ENCODE assay signal across 8 cellular contexts in the genomic region with DNA sequence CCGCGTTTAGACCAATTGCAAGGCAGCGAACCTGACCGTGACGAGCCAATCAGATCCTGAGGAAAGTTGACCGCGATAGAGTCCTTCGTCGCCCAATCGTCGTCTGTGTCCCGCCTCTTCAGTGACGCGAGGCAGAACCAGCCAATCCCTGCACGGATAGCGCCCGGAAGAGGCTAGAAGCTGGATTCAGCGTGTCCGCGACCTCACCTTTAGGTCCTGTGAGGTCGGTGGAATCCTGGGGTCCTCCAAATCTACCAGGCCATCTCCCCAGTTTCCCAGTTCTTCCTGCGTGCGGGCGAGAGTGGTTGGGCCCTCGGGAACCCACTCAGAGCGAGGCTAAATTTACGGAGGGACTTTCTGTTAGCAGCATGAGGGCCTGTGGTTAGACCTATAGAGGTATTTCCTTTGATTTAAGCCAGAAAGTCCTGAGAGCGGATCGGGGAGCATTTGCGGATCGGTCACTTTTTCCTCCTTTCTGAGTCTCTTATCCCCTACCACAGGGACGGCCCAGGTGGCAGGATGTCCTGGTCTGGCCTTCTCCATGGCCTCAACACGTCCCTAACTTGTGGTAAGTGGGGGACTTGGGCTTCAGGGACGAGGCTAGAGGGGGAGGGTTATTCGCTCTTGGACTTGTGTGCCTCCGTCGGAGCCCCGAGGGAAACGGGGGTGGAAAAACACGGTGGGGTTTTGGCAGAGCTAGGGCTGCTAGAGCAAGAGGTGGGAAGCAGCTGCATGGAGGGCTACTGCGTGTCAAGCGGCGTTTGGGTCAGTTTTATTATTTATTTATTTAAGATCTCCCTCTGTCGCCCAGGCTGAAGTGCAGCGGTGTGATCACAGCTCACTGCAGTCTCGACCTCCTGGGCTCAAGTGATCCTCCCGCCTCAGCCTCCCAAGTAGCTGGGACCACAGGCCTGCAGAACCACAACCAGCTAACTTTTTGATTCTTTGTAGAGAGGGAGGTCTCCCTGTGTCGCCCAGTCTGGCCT. TPM values are rescaled to one million over a fixed set of nuclear protein-coding genes. Genes with fewer than 3 reads are reported as not detected.
DNase-seq lines count a peak whose midpoint lies in the region; ATAC-seq and TF ChIP-seq lines count a peak whose summit lies in the region.

Gene MRPS12 (plus strand): TSS at position 169 of the 986 bp plus-strand sequence. CDS start 351 bp downstream, at position 520.

- peak within 1 kb of the TSS; percentile 87 for H4K5ac ChIP-seq in IMR-90 (ENCODE audit: low read depth, low read length)

- peak within 1 kb of the TSS; percentile 75; the same call in 1 of the 3 replicates for H2BK15ac ChIP-seq in IMR-90 (ENCODE audit: low read depth, low read length)

- peak within 1 kb of the TSS; percentile 92 for H2AK9ac ChIP-seq in IMR-90 (replicated peaks; ENCODE audit: low read depth, low read length, poor library complexity)

- no peaks in the 10 kb centered on the region for H3K9me3 Mint-ChIP-seq in natural killer cell
- H3K9me3 Mint-ChIP-seq in stimulated activated naive CD8-positive, alpha-beta T cell treated with anti-CD3 and anti-CD28 coated beads, Interleukin-15, amount 100 ng/mL, for 72 hours, result peaks cover 0 to 8% of the 10 kb centered on the region in 2 donors

- intact Hi-C loops in IMR-90 (cut with micrococcal nuclease) (loop anchor here (1.0 to 5.0 kb wide), 4 partner anchors 80 to 416 kb away; partner anchors contain the start of gene ACTN4), PC-9 (cut with micrococcal nuclease; ENCODE audit: unreplicated experiment) (loop anchor here (1.0 to 5.0 kb wide), 10 partner anchors 31 to 528 kb away; partner anchors contain the start of genes ECH1, EIF3K, FAM98C and MAP4K1), natural killer cell (cut with micrococcal nuclease) (loop anchor here (1.0 to 10.0 kb wide), 8 partner anchors 32 to 528 kb away; partner anchors contain the start of genes ECH1, FAM98C, NFKBIB and SIRT2)

- POLR2A ChIA-PET in IMR-90 (lab: Charles Lee; ENCODE audit: unreplicated experiment), result no interaction called here
- POLR2A ChIA-PET in PC-9 (lab: Charles Lee; ENCODE audit: unreplicated experiment), result interaction anchor here (0.6 to 1.4 kb wide), 10 partner anchors 17 to 480 kb away, joined by 3 to 13 read pairs (median 4); no protein-coding TSS in a partner anchor

- dilution Hi-C loops in IMR-90 (cut with HindIII; ENCODE audit: low sequenced_read_pairs, unreplicated experiment), result no loop called here

- H3K27me3 Mint-ChIP-seq in natural killer cell (ENCODE audit: low read depth in 2 of 2), result no peaks in the 10 kb centered on the region
- H3K27me3 Mint-ChIP-seq in stimulated activated naive CD8-positive, alpha-beta T cell treated with anti-CD3 and anti-CD28 coated beads, Interleukin-15, amount 100 ng/mL, for 72 hours, result no peaks in the 10 kb centered on the region

- TF ChIP-seq POLR2A in IMR-90 (IDR thresholded peaks at IDR 0.05; ENCODE audit: low read depth, low read length), result peak; percentile 38

- H3K79me2 ChIP-seq in PC-9 (ENCODE audit: low read depth), result peaks cover 57% of the 10 kb centered on the region

- WGBS in IMR-90 (ENCODE audit: extremely low coverage in 2 of 2, insufficient read length in 1 of 2), 2 experiments, result 3% methylated on average over 15 of the region's 48 CpGs; no CpG with 5 or more reads in 1 of the 2 experiments

- H2BK120ac ChIP-seq in IMR-90 (ENCODE audit: low read depth, low read length), result peak within 1 kb of the TSS; percentile 77

- CTCF ChIA-PET in IMR-90 (lab: Yijun Ruan, JAX) (interaction anchor here (0.5 to 1.6 kb wide), 14 partner anchors 9 to 531 kb away, joined by 3 to 9 read pairs (median 4); partner anchors contain the start of genes CCER2, FAM98C, NFKBIB and SIRT2), PC-9 (lab: Charles Lee) (interaction anchor here (0.5 to 3.3 kb wide), 13 partner anchors 21 to 704 kb away, joined by 3 to 13 read pairs (median 4); partner anchors contain the start of genes FAM98C and PSMD8)

- BruUV-seq in IMR-90 (replicated peaks; lab: Mats Ljungman, UMichigan) (no TSS peak), PC-9 (replicated peaks; lab: Mats Ljungman, UMichigan) (TSS peak; percentile 79)

- H3K56ac ChIP-seq in IMR-90 (ENCODE audit: extremely low read depth, insufficient read depth, low read length), result peak within 1 kb of the TSS; percentile 97

- H2AFZ ChIP-seq in IMR-90 (replicated peaks; ENCODE audit: low read length, poor library complexity) (peak within 1 kb of the TSS; percentile 99), PC-9 (peak within 1 kb of the TSS; percentile 81)

- H3K36me3 Mint-ChIP-seq in natural killer cell, result no peaks in the 10 kb centered on the region

- H3K27me3 ChIP-seq in IMR-90 (ENCODE audit: control insufficient read depth, insufficient read depth, low read length) (no peaks in the 10 kb centered on the region), PC-9 (ENCODE audit: insufficient read depth, low read depth) (no peaks in the 10 kb centered on the region)

- peak within 1 kb of the TSS; percentile 69 for H3K23ac ChIP-seq in IMR-90 (ENCODE audit: low read depth, low read length)

- H3K9me3 ChIP-seq in IMR-90 (ENCODE audit: control insufficient read depth, insufficient read depth, low read length), result no peaks in the 10 kb centered on the region
- peaks cover 7% of the 10 kb centered on the region; the same call in 1 of the 2 replicates for H3K9me3 ChIP-seq in PC-9 (ENCODE audit: insufficient read depth, low read depth)

- H3K4me2 ChIP-seq in IMR-90 (ENCODE audit: low read depth, low read length), result peak within 1 kb of the TSS; percentile 94
- peak within 1 kb of the TSS; percentile 91 for H3K4me2 ChIP-seq in PC-9

- peak within 1 kb of the TSS; percentile 14; the same call in 1 of the 2 replicates for H2BK20ac ChIP-seq in IMR-90 (ENCODE audit: low read depth, low read length)

- H3K79me1 ChIP-seq in IMR-90 (ENCODE audit: low read depth in 1 of 2, low read length in 2 of 2), result peaks cover 29 to 57% of the 10 kb centered on the region in 2 experiments; a peak in 3 of 4 replicates

- H3K4me3 Mint-ChIP-seq in natural killer cell, result peak within 1 kb of the TSS; percentile 96
- H3K4me3 Mint-ChIP-seq in stimulated activated naive CD8-positive, alpha-beta T cell treated with anti-CD3 and anti-CD28 coated beads, Interleukin-15, amount 100 ng/mL, for 72 hours, result peak within 1 kb of the TSS; percentile 87 to 94

- peak; percentile 93 for ATAC-seq in GM21529 (IDR thresholded peaks at IDR 0.05; ENCODE audit: unreplicated experiment)
- peak; percentile 96 for ATAC-seq in IMR-90 (ENCODE audit: low read depth)
- ATAC-seq in natural killer cell, result peak; percentile 85 to 95 (median 88)
- peak; percentile 98 for ATAC-seq in stimulated activated naive CD8-positive, alpha-beta T cell treated with anti-CD3 and anti-CD28 coated beads, Interleukin-15, amount 100 ng/mL, for 72 hours

- H3K4me1 Mint-ChIP-seq in natural killer cell, result peaks cover 50 to 65% of the 10 kb centered on the region in 2 donors
- peaks cover 56% of the 10 kb centered on the region for H3K4me1 Mint-ChIP-seq in stimulated activated naive CD8-positive, alpha-beta T cell treated with anti-CD3 and anti-CD28 coated beads, Interleukin-15, amount 100 ng/mL, for 72 hours

- H3K4me3 ChIP-seq in IMR-90 (ENCODE audit: insufficient read depth, low read depth, low read length) (peak within 1 kb of the TSS; percentile 75), PC-9 (peak within 1 kb of the TSS; percentile 86), fibroblast of pulmonary artery (replicated peaks; ENCODE audit: low read depth, low read length) (peak within 1 kb of the TSS; percentile 98)

- no peak for TF ChIP-seq RAD21 in IMR-90 (IDR thresholded peaks at IDR 0.05; ENCODE audit: low read length)

- TF ChIP-seq CTCF in IMR-90 (conservative IDR thresholded peaks at IDR 0.05; ENCODE audit: low read depth, low read length), result no peak
- no peak for TF ChIP-seq CTCF in PC-9 (conservative IDR thresholded peaks at IDR 0.05)
- no peak for TF ChIP-seq CTCF in fibroblast of pulmonary artery (IDR thresholded peaks at IDR 0.05; ENCODE audit: low read length, missing control alignments)
- no peak for TF ChIP-seq CTCF in natural killer cell (IDR thresholded peaks at IDR 0.05)

- peak within 1 kb of the TSS; percentile 91 to 99 for H3K27ac Mint-ChIP-seq in natural killer cell
- H3K27ac Mint-ChIP-seq in stimulated activated naive CD8-positive, alpha-beta T cell treated with anti-CD3 and anti-CD28 coated beads, Interleukin-15, amount 100 ng/mL, for 72 hours, result peak within 1 kb of the TSS; percentile 98 to 99

- no peaks in the 10 kb centered on the region for H3K9me2 ChIP-seq in PC-9 (ENCODE audit: insufficient read depth)

- no peaks in the 10 kb centered on the region for H3K4me1 ChIP-seq in IMR-90 (ENCODE audit: control insufficient read depth, insufficient read depth, low read length)
- peaks cover 17% of the 10 kb centered on the region; the same call in 1 of the 2 replicates for H3K4me1 ChIP-seq in PC-9 (replicated peaks; ENCODE audit: insufficient read depth)

- peak within 1 kb of the TSS; percentile 84 to 97 for H4K8ac ChIP-seq in IMR-90 (ENCODE audit: low read depth in 2 of 2, low read length in 2 of 2)

- H4K20me1 ChIP-seq in IMR-90 (ENCODE audit: insufficient read depth, low read length) (no peaks in the 10 kb centered on the region; the same call in 1 of the 2 replicates), PC-9 (ENCODE audit: insufficient read depth) (no peaks in the 10 kb centered on the region; the same call in 1 of the 2 replicates)

- H3F3A ChIP-seq in PC-9 (ENCODE audit: insufficient read depth, low read depth), result peaks cover 19% of the 10 kb centered on the region

- H3K9ac ChIP-seq in IMR-90 (ENCODE audit: low read depth, low read length), result peak within 1 kb of the TSS; percentile 96

- H3K36me3 ChIP-seq in IMR-90 (ENCODE audit: control insufficient read depth, insufficient read depth, low read length) (peaks cover 11% of the 10 kb centered on the region), PC-9 (ENCODE audit: low read depth) (no peaks in the 10 kb centered on the region)

- H3K27ac ChIP-seq in IMR-90 (ENCODE audit: insufficient read depth, low read length), result peak within 1 kb of the TSS; percentile 95
- H3K27ac ChIP-seq in PC-9, result peak within 1 kb of the TSS; percentile 65

- H2BK5ac ChIP-seq in IMR-90 (ENCODE audit: low read depth, low read length, poor library complexity, severe bottlenecking), result peak within 1 kb of the TSS; percentile 94

- H2AK5ac ChIP-seq in IMR-90 (ENCODE audit: low read depth, low read length), result peak within 1 kb of the TSS; percentile 81

- H3K18ac ChIP-seq in IMR-90 (ENCODE audit: low read depth, low read length), result peak within 1 kb of the TSS; percentile 83

- DNase-seq in DMS79 treated with DMSO at 0.1 percent for 48 hours (lab: John Stamatoyannopoulos, UW) (peak; percentile 97), IMR-90 (peak; percentile 99), PC-9 (peak; percentile 96 to 97), fibroblast of pulmonary artery (ENCODE audit: low read depth) (peak; percentile 100), natural killer cell (peak; percentile 99)
- peak; percentile 95 for DNase-seq in activated T-helper 9 cell treated with anti-CD3 and anti-CD28 coated beads, Interleukin-2, amount 50 U/mL, for 16 hours (ENCODE audit: low read depth)
- peak in 1 of 2 donors; percentile 99 for DNase-seq in stimulated activated naive CD8-positive, alpha-beta T cell treated with anti-CD3 and anti-CD28 coated beads, Interleukin-15, amount 100 ng/mL, for 72 hours

- in situ Hi-C loops in IMR-90 (cut with MboI; ENCODE audit: low sequenced_read_pairs), result loop anchor here (25.0 kb wide), 1 partner anchor 519 kb away; the partner anchor contains the start of gene FAM98C

- peaks cover 3% of the 10 kb centered on the region; the same call in 1 of the 2 replicates for H3K9me1 ChIP-seq in IMR-90 (ENCODE audit: insufficient read depth, low read length)

- peak within 1 kb of the TSS; percentile 95 for H4K91ac ChIP-seq in IMR-90 (ENCODE audit: insufficient read depth, low read depth, low read length)

- H3K14ac ChIP-seq in IMR-90 (replicated peaks; ENCODE audit: low read depth, low read length), result peak within 1 kb of the TSS; percentile 93

- H3K4ac ChIP-seq in IMR-90 (ENCODE audit: low read depth, low read length), result peak within 1 kb of the TSS; percentile 94

RNA-seq across cellular contexts. Expression of gene MRPS12, which starts in this region (rescaled TPM):
- 26.4 and 26.7 TPM in 2 replicates for total RNA-seq in IMR-90 (2012; rRNA removed)
- 75.4 and 97.4 TPM in 2 replicates for polyA plus RNA-seq in IMR-90 (2012; rRNA removed)
- polyA plus RNA-seq in IMR-90 (2012; cell fraction: cytosol; rRNA removed), result 45.7 and 79.8 TPM in 2 replicates
- 20.4 and 41.5 TPM in 2 replicates for polyA plus RNA-seq in IMR-90 (2012; cell fraction: nucleus; rRNA removed; ENCODE audit: low replicate concordance)
- 77.6 and 84.8 TPM in 2 replicates for total RNA-seq in PC-9 (2021)
- 10 to 100 TPM; 25.3 to 27.8 (median 26.7) TPM for total RNA-seq in natural killer cell
